7 cellular contexts compared by ENCODE assay signal in genomic region chr16:19113577-19114358, GRCh38. TPM values are rescaled to one million over a fixed set of nuclear protein-coding genes. Genes with fewer than 3 reads are reported as not detected.
DNase-seq lines count a peak whose midpoint lies in the region; ATAC-seq and TF ChIP-seq lines count a peak whose summit lies in the region.

Gene ITPRIPL2 (plus strand): TSS chr16:19113964. CDS start chr16:19114462, 498 bp downstream.

- peaks cover 5% of the 10 kb centered on the region; the same call in 1 of the 2 replicates for H3K36me3 Mint-ChIP-seq in HFFc6 (ENCODE audit: low read depth)
- no peaks in the 10 kb centered on the region for H3K36me3 Mint-ChIP-seq in T-cell
- peaks cover 3% of the 10 kb centered on the region for H3K36me3 Mint-ChIP-seq in effector memory CD8-positive, alpha-beta T cell (ENCODE audit: insufficient read depth)

- H3K27ac ChIP-seq in right lobe of liver: peak within 1 kb of the TSS; percentile 77 to 92 (median 86)

- H3K4me3 ChIP-seq in right lobe of liver: peak within 1 kb of the TSS; percentile 65 to 82 (median 77)

- 5% methylated on average over 20 of the region's 74 CpGs for WGBS in right lobe of liver (ENCODE audit: insufficient coverage, low coverage, low lambda C conversion rate, missing lambda C conversion rate)

- POLR2A ChIA-PET in T-cell (lab: Charles Lee): no interaction called here

- TF ChIP-seq CTCF in HFFc6 (IDR thresholded peaks at IDR 0.05) (0 out of 2 replicates have a peak, but pooled peaks have one; percentile 15), right lobe of liver (IDR thresholded peaks at IDR 0.05) (no peak)

- peaks cover 0 to 64% (median 9%) of the 10 kb centered on the region in 4 donors for H3K4me1 ChIP-seq in right lobe of liver

- H3K27me3 ChIP-seq in right lobe of liver: no peaks in the 10 kb centered on the region

- DNase-seq in GM03348 (ENCODE audit: low spot score): peak; percentile 96
- DNase-seq in HFFc6: peak; percentile 82
- peak in 2 of 34 experiments; percentile 1 to 8 for DNase-seq in T-cell
- no peak for DNase-seq in effector memory CD8-positive, alpha-beta T cell
- peak; percentile 86 to 89 (median 87) for DNase-seq in right lobe of liver
- peak; percentile 85 for DNase-seq in stromal cell of bone marrow (ENCODE audit: low read depth)

- intact Hi-C loops in right lobe of liver (cut with DNase I): no loop called here

- H3K9me3 Mint-ChIP-seq in HFFc6: no peaks in the 10 kb centered on the region
- H3K9me3 Mint-ChIP-seq in T-cell: no peaks in the 10 kb centered on the region
- no peaks in the 10 kb centered on the region for H3K9me3 Mint-ChIP-seq in effector memory CD8-positive, alpha-beta T cell

- H3K27ac Mint-ChIP-seq in HFFc6 (peak within 1 kb of the TSS; percentile 97), T-cell (no peak within 1 kb of the TSS)
- H3K27ac Mint-ChIP-seq in effector memory CD8-positive, alpha-beta T cell: peak within 1 kb of the TSS; percentile 55 to 62

- H3K4me3 Mint-ChIP-seq in HFFc6 (peak within 1 kb of the TSS; percentile 90), T-cell (peak within 1 kb of the TSS; percentile 36 to 64 (median 41))
- peak within 1 kb of the TSS; percentile 67 for H3K4me3 Mint-ChIP-seq in effector memory CD8-positive, alpha-beta T cell

- ATAC-seq in T-cell (replicated peaks in 1 of 4) (peak in 2 of 4 experiments; percentile 32 to 41), right lobe of liver (peak; percentile 76 to 85 (median 80)), HG03196 (IDR thresholded peaks at IDR 0.05; ENCODE audit: unreplicated experiment) (no peak)
- ATAC-seq in effector memory CD8-positive, alpha-beta T cell (replicated peaks): peak; percentile 53

- H3K4me1 Mint-ChIP-seq in HFFc6 (ENCODE audit: low read depth): peaks cover 40% of the 10 kb centered on the region
- peaks cover under 1 to 20% (median 11%) of the 10 kb centered on the region in 3 donors for H3K4me1 Mint-ChIP-seq in T-cell
- H3K4me1 Mint-ChIP-seq in effector memory CD8-positive, alpha-beta T cell (ENCODE audit: low read depth in 2 of 2): peaks cover 10 to 14% of the 10 kb centered on the region in 2 donors

- H3K27me3 Mint-ChIP-seq in HFFc6 (ENCODE audit: insufficient read depth) (no peaks in the 10 kb centered on the region), T-cell (peaks cover 22 to 28% of the 10 kb centered on the region in 2 donors)
- peaks cover 15 to 35% of the 10 kb centered on the region in 2 donors for H3K27me3 Mint-ChIP-seq in effector memory CD8-positive, alpha-beta T cell

- H3K9me3 ChIP-seq in right lobe of liver: no peaks in the 10 kb centered on the region

- CTCF ChIA-PET in T-cell (lab: Charles Lee): no interaction called here

- no peaks in the 10 kb centered on the region for H3K36me3 ChIP-seq in right lobe of liver

- peak; percentile 83 for TF ChIP-seq POLR2A in right lobe of liver (IDR thresholded peaks at IDR 0.05)

RNA-seq across cellular contexts. Expression of gene ITPRIPL2, which starts in this region (rescaled TPM):
- total RNA-seq in HFFc6 (2021; fragmentation: NEBNext Ultra II Directional; extraction: Animal tissue kit (Norgen Biotek cat#: 25700)): 10 to 100 TPM; 36.3 to 56.9 (median 43.1) TPM
- 1 to 10 TPM in 4 of 5 donors, under 1 TPM in 1; 0.53 to 2.7 (median 1.7) TPM for total RNA-seq in T-cell
- total RNA-seq in right lobe of liver: 10 to 100 TPM; 12.2 to 23.5 (median 17.7) TPM

Comparison
In these comparisons a context has a peak if more than half of its experiments do, and no peak if none do; other contexts are left out.
1. DNase-seq: peak in GM03348 (single experiment), HFFc6 (single experiment), right lobe of liver (3 of 3) and stromal cell of bone marrow (single experiment); none in effector memory CD8-positive, alpha-beta T cell (0 of 3).
2. H3K27ac Mint-ChIP-seq: peak in HFFc6 (single experiment) and effector memory CD8-positive, alpha-beta T cell (2 of 2); none in T-cell (0 of 2).
3. Peak in every context shown above with its lines, with median percentiles within 50 percentile points of each other: H3K4me3 Mint-ChIP-seq.